ENCODE assay signal across 38 cellular contexts in genomic region chr3:169339386-169339785, GRCh38.
"Had no signal": no experiment of that assay in that cellular context is flagged by ENCODE, and none has a peak within 500 bp of the region (broad histone marks: within the 10 kb centered on the region; RNA-seq: fewer than 3 reads in every experiment).

No MANE protein-coding gene starts in this region.

- H3K9me3 ChIP-seq: adrenal gland, ascending aorta, body of pancreas, breast epithelium had no signal

- H3K27ac ChIP-seq: adrenal gland, ascending aorta, body of pancreas, brain microvascular endothelial cell, breast epithelium, cardiac muscle cell had no signal

- H3K4me3 Mint-ChIP-seq: activated naive CD4-positive, alpha-beta T cell treated with anti-CD3 and anti-CD28 coated beads for 36 hours; activated naive CD4-positive, alpha-beta T cell treated with anti-CD3 and anti-CD28 coated beads, Interleukin-2, amount 10 ng/mL, durations not matched to agents 7 days and 5 days; activated naive CD4-positive, alpha-beta T cell treated with anti-CD3 and anti-CD28 coated beads, Interleukin-2, amount 50 U/mL, for 24 hours; activated naive CD8-positive, alpha-beta T cell; activated naive CD8-positive, alpha-beta T cell treated with anti-CD3 and anti-CD28 coated beads for 36 hours; activated naive CD8-positive, alpha-beta T cell treated with anti-CD3 and anti-CD28 coated beads, Interleukin-2, amount 10 ng/mL, durations not matched to agents 7 days and 5 days; activated naive CD8-positive, alpha-beta T cell treated with anti-CD3 and anti-CD28 coated beads, Interleukin-2, amount 50 U/mL, for 24 hours; activated T-cell treated with anti-CD3 and anti-CD28 coated beads, Interleukin-2, amount 50 U/mL, for 24 hours; activated T-cell treated with anti-CD3 and anti-CD28 coated beads, Interleukin-2, amount 50 U/mL, for 4 hours; activated T-cell treated with anti-CD3 and anti-CD28 coated beads, Interleukin-2, amount 50 U/mL, for 72 hours; activated T-helper 1 cell treated with anti-CD3 and anti-CD28 coated beads, Interleukin-12 subunit alpha, Interleukin-12 subunit beta, Interleukin-2, Interleukin-4 antibody, amounts not matched to agents 30 ng/mL and 10 ng/mL and 1 ng/mL, durations not matched to agents 14 hours and 24 hours and 36 hours; activated T-helper 17 cell treated with anti-CD3 and anti-CD28 coated beads, Interleukin-2, amount 50 U/mL, for 72 hours; brain; central memory CD8-positive, alpha-beta T cell had no signal

- H3K27me3 ChIP-seq: adrenal gland, ascending aorta, body of pancreas, brain microvascular endothelial cell, breast epithelium, cardiac muscle cell had no signal

- ATAC-seq: activated naive CD4-positive, alpha-beta T cell treated with anti-CD3 and anti-CD28 coated beads, Interleukin-2, amount 50 U/mL, for 72 hours; activated naive CD8-positive, alpha-beta T cell treated with anti-CD3 and anti-CD28 coated beads, Interleukin-2, amount 50 U/mL, for 24 hours; activated T-cell treated with anti-CD3 and anti-CD28 coated beads, Interleukin-2, amount 50 U/mL, for 4 hours; activated T-cell treated with anti-CD3 and anti-CD28 coated beads, Interleukin-2, amount 50 U/mL, for 72 hours; activated T-helper 17 cell treated with anti-CD3 and anti-CD28 coated beads, Interleukin-2, amount 50 U/mL, for 72 hours; body of pancreas had no signal

- DNase-seq: activated effector memory CD4-positive, alpha-beta T cell treated with anti-CD3 and anti-CD28 coated beads, Interleukin-2, amount 50 U/mL, for 16 hours; activated effector memory CD4-positive, alpha-beta T cell treated with Interleukin-2 at 50 U/mL for 16 hours; activated gamma-delta T cell; activated gamma-delta T cell treated with Interleukin-2 at 50 U/mL for 16 hours; activated naive CD4-positive, alpha-beta T cell; activated naive CD4-positive, alpha-beta T cell treated with anti-CD3 and anti-CD28 coated beads for 36 hours; activated naive CD4-positive, alpha-beta T cell treated with anti-CD3 and anti-CD28 coated beads, Interleukin-2, amount 10 ng/mL, durations not matched to agents 7 days and 5 days; activated naive CD4-positive, alpha-beta T cell treated with anti-CD3 and anti-CD28 coated beads, Interleukin-2, amount 50 U/mL, for 16 hours; activated naive CD4-positive, alpha-beta T cell treated with Interleukin-2 at 50 U/mL for 16 hours; activated naive CD8-positive, alpha-beta T cell treated with anti-CD3 and anti-CD28 coated beads for 36 hours; activated naive CD8-positive, alpha-beta T cell treated with anti-CD3 and anti-CD28 coated beads, Interleukin-2, amount 10 ng/mL, durations not matched to agents 7 days and 5 days; activated naive CD8-positive, alpha-beta T cell treated with anti-CD3 and anti-CD28 coated beads, Interleukin-2, amount 50 U/mL, for 24 hours; activated T-cell treated with anti-CD3 and anti-CD28 coated beads, Interleukin-2, amount 50 U/mL, for 1 hour; activated T-cell treated with anti-CD3 and anti-CD28 coated beads, Interleukin-2, amount 50 U/mL, for 24 hours; activated T-cell treated with anti-CD3 and anti-CD28 coated beads, Interleukin-2, amount 50 U/mL, for 4 hours; activated T-cell treated with anti-CD3 and anti-CD28 coated beads, Interleukin-2, amount 50 U/mL, for 48 hours; activated T-cell treated with anti-CD3 and anti-CD28 coated beads, Interleukin-2, amount 50 U/mL, for 72 hours; adrenal gland; amniotic stem cell; amygdala; anterior cingulate cortex; aorta; body of pancreas; brain microvascular endothelial cell; caudate nucleus; central memory CD4-positive, alpha-beta T cell; cerebellar nuclear complex had no signal

- H3K36me3 Mint-ChIP-seq: activated naive CD4-positive, alpha-beta T cell treated with anti-CD3 and anti-CD28 coated beads, Interleukin-2, amount 10 ng/mL, durations not matched to agents 7 days and 5 days; activated naive CD4-positive, alpha-beta T cell treated with anti-CD3 and anti-CD28 coated beads, Interleukin-2, amount 50 U/mL, for 24 hours; activated naive CD4-positive, alpha-beta T cell treated with anti-CD3 and anti-CD28 coated beads, Interleukin-2, amount 50 U/mL, for 72 hours; activated naive CD8-positive, alpha-beta T cell; activated naive CD8-positive, alpha-beta T cell treated with anti-CD3 and anti-CD28 coated beads for 36 hours; activated naive CD8-positive, alpha-beta T cell treated with anti-CD3 and anti-CD28 coated beads, Interleukin-2, amount 10 ng/mL, durations not matched to agents 7 days and 5 days; brain had no signal

- H3K4me1 ChIP-seq: adrenal gland, breast epithelium had no signal

- H3K4me3 ChIP-seq: adrenal gland, ascending aorta, body of pancreas, breast epithelium, cardiac muscle cell had no signal

- H3K36me3 ChIP-seq: adrenal gland, ascending aorta, brain microvascular endothelial cell, breast epithelium, cardiac muscle cell had no signal

- H3K9me3 Mint-ChIP-seq: activated naive CD4-positive, alpha-beta T cell treated with anti-CD3 and anti-CD28 coated beads for 36 hours; activated naive CD4-positive, alpha-beta T cell treated with anti-CD3 and anti-CD28 coated beads, Interleukin-2, amount 10 ng/mL, durations not matched to agents 7 days and 5 days; activated naive CD4-positive, alpha-beta T cell treated with anti-CD3 and anti-CD28 coated beads, Interleukin-2, amount 50 U/mL, for 24 hours; activated naive CD4-positive, alpha-beta T cell treated with anti-CD3 and anti-CD28 coated beads, Interleukin-2, amount 50 U/mL, for 72 hours; activated naive CD8-positive, alpha-beta T cell treated with anti-CD3 and anti-CD28 coated beads for 36 hours; activated naive CD8-positive, alpha-beta T cell treated with anti-CD3 and anti-CD28 coated beads, Interleukin-2, amount 10 ng/mL, durations not matched to agents 7 days and 5 days; activated naive CD8-positive, alpha-beta T cell treated with anti-CD3 and anti-CD28 coated beads, Interleukin-2, amount 50 U/mL, for 24 hours; activated T-cell treated with anti-CD3 and anti-CD28 coated beads, Interleukin-2, amount 50 U/mL, for 24 hours; activated T-cell treated with anti-CD3 and anti-CD28 coated beads, Interleukin-2, amount 50 U/mL, for 4 hours; activated T-cell treated with anti-CD3 and anti-CD28 coated beads, Interleukin-2, amount 50 U/mL, for 72 hours; activated T-helper 1 cell treated with anti-CD3 and anti-CD28 coated beads, Interleukin-12 subunit alpha, Interleukin-12 subunit beta, Interleukin-2, Interleukin-4 antibody, amounts not matched to agents 30 ng/mL and 10 ng/mL and 1 ng/mL, durations not matched to agents 14 hours and 24 hours and 36 hours; activated T-helper 17 cell treated with anti-CD3 and anti-CD28 coated beads, Interleukin-2, amount 50 U/mL, for 72 hours; activated T-helper 2 cell treated with anti-CD3 and anti-CD28 coated beads, Interferon-gamma antibody, Interleukin-2, Interleukin-4, amounts not matched to agents 10 μg/mL and 5 μg/mL and 100 μg/mL, durations not matched to agents 14 hours and 24 hours and 36 hours; brain; central memory CD8-positive, alpha-beta T cell had no signal

- H3K4me1 Mint-ChIP-seq: activated naive CD4-positive, alpha-beta T cell treated with anti-CD3 and anti-CD28 coated beads, Interleukin-2, amount 10 ng/mL, durations not matched to agents 7 days and 5 days; activated naive CD4-positive, alpha-beta T cell treated with anti-CD3 and anti-CD28 coated beads, Interleukin-2, amount 50 U/mL, for 24 hours; activated naive CD8-positive, alpha-beta T cell treated with anti-CD3 and anti-CD28 coated beads for 36 hours; activated naive CD8-positive, alpha-beta T cell treated with anti-CD3 and anti-CD28 coated beads, Interleukin-2, amount 10 ng/mL, durations not matched to agents 7 days and 5 days; activated naive CD8-positive, alpha-beta T cell treated with anti-CD3 and anti-CD28 coated beads, Interleukin-2, amount 50 U/mL, for 24 hours; activated T-helper 17 cell treated with anti-CD3 and anti-CD28 coated beads, Interleukin-2, amount 50 U/mL, for 72 hours; central memory CD8-positive, alpha-beta T cell had no signal

- H3K27me3 Mint-ChIP-seq: activated naive CD4-positive, alpha-beta T cell treated with anti-CD3 and anti-CD28 coated beads, Interleukin-2, amount 10 ng/mL, durations not matched to agents 7 days and 5 days; activated naive CD4-positive, alpha-beta T cell treated with anti-CD3 and anti-CD28 coated beads, Interleukin-2, amount 50 U/mL, for 24 hours; activated T-cell treated with anti-CD3 and anti-CD28 coated beads, Interleukin-2, amount 50 U/mL, for 24 hours; activated T-helper 17 cell treated with anti-CD3 and anti-CD28 coated beads, Interleukin-2, amount 50 U/mL, for 72 hours; central memory CD8-positive, alpha-beta T cell had no signal

- H3K27ac Mint-ChIP-seq: activated naive CD4-positive, alpha-beta T cell treated with anti-CD3 and anti-CD28 coated beads for 36 hours; activated naive CD4-positive, alpha-beta T cell treated with anti-CD3 and anti-CD28 coated beads, Interleukin-2, amount 10 ng/mL, durations not matched to agents 7 days and 5 days; activated naive CD4-positive, alpha-beta T cell treated with anti-CD3 and anti-CD28 coated beads, Interleukin-2, amount 50 U/mL, for 24 hours; activated naive CD4-positive, alpha-beta T cell treated with anti-CD3 and anti-CD28 coated beads, Interleukin-2, amount 50 U/mL, for 72 hours; activated naive CD8-positive, alpha-beta T cell; activated naive CD8-positive, alpha-beta T cell treated with anti-CD3 and anti-CD28 coated beads for 36 hours; activated naive CD8-positive, alpha-beta T cell treated with anti-CD3 and anti-CD28 coated beads, Interleukin-2, amount 10 ng/mL, durations not matched to agents 7 days and 5 days; activated naive CD8-positive, alpha-beta T cell treated with anti-CD3 and anti-CD28 coated beads, Interleukin-2, amount 50 U/mL, for 24 hours; activated T-cell treated with anti-CD3 and anti-CD28 coated beads, Interleukin-2, amount 50 U/mL, for 24 hours; activated T-cell treated with anti-CD3 and anti-CD28 coated beads, Interleukin-2, amount 50 U/mL, for 72 hours; activated T-helper 1 cell treated with anti-CD3 and anti-CD28 coated beads, Interleukin-12 subunit alpha, Interleukin-12 subunit beta, Interleukin-2, Interleukin-4 antibody, amounts not matched to agents 30 ng/mL and 10 ng/mL and 1 ng/mL, durations not matched to agents 14 hours and 24 hours and 36 hours; activated T-helper 17 cell treated with anti-CD3 and anti-CD28 coated beads, Interleukin-2, amount 50 U/mL, for 72 hours; activated T-helper 2 cell treated with anti-CD3 and anti-CD28 coated beads, Interferon-gamma antibody, Interleukin-2, Interleukin-4, amounts not matched to agents 10 μg/mL and 5 μg/mL and 100 μg/mL, durations not matched to agents 14 hours and 24 hours and 36 hours; brain had no signal
